Comparison of ENCODE assay signal across 1 cellular context in the genomic region with DNA sequence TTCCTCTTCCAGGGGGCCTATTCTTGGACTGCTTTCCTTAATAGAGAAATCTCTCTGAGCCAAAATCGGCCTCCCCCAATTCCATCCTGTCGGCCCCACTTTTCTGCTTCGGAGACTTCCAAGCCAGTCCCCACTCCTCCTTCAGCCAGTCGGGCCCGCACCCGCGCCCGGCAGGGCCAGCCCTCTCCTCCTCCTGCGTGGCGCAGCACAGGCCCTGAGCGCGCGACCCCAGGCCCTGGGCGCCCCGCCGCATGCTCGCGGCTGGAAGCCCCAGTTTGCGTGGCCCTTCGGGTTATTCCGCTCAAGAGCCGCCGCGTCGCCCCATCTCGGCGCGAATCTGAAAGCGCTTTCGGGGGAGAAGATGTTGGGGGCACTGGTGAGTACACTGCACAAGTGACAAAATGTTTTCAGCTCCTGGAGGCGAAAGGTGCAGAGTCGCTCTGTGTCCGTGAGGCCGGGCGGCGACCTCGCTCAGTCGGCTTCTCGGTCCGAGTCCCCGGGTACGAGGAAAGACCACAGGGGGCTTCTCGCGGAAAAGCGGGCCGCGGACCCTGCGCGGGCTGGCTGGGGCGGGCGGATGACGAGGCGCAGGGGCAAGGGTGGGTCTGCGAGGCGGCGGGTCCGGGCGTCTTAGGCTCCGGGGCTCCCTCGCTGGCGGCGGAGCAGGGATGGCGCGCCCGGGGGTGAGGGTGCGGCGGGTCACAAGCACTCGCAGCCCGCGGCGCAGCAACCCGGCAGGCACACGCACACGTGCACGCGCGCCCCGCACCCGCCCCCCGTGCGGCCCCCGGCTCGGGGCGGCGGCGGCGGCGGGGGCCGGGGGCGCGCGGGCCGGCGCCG.
A peak's percentile ranks its signal among the peaks of the same experiment; 100 is the strongest.
TF ChIP-seq lines count a peak whose summit lies in the region.

Gene IL17D, plus strand, starts transcription at position 755 of the 840 bp plus-strand sequence. CDS start 303 bp downstream, outside the sequence.

TF ChIP-seq in HEK293, 187 proteins besides CTCF, POLR2A, EP300 and RAD21 (continued from another document and continues in another):
- no peak for TF ChIP-seq ZNF596 (tag by site-specific recombination; IDR thresholded peaks at IDR 0.05)
- TF ChIP-seq KLF17 (tag by site-specific recombination; IDR thresholded peaks at IDR 0.05): 0 out of 2 replicates have a peak, but pooled peaks have one; percentile 12
- TF ChIP-seq OSR2 (tag by site-specific recombination; IDR thresholded peaks at IDR 0.05): no peak
- no peak for TF ChIP-seq ZNF664 (tag by site-specific recombination; IDR thresholded peaks at IDR 0.05)
- TF ChIP-seq, protein P1, sequence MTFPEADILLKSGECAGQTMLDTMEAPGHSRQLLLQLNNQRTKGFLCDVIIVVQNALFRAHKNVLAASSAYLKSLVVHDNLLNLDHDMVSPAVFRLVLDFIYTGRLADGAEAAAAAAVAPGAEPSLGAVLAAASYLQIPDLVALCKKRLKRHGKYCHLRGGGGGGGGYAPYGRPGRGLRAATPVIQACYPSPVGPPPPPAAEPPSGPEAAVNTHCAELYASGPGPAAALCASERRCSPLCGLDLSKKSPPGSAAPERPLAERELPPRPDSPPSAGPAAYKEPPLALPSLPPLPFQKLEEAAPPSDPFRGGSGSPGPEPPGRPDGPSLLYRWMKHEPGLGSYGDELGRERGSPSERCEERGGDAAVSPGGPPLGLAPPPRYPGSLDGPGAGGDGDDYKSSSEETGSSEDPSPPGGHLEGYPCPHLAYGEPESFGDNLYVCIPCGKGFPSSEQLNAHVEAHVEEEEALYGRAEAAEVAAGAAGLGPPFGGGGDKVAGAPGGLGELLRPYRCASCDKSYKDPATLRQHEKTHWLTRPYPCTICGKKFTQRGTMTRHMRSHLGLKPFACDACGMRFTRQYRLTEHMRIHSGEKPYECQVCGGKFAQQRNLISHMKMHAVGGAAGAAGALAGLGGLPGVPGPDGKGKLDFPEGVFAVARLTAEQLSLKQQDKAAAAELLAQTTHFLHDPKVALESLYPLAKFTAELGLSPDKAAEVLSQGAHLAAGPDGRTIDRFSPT (tag by site-specific recombination; IDR thresholded peaks at IDR 0.05): no peak
- no peak for TF ChIP-seq SCRT2 (tag by site-specific recombination; IDR thresholded peaks at IDR 0.05)
- peak; percentile 48; the same call in 1 of the 2 replicates for TF ChIP-seq KLF8 (tag by site-specific recombination; IDR thresholded peaks at IDR 0.05)
- peak; percentile 47; the same call in 1 of the 2 replicates for TF ChIP-seq ZXDB (tag by site-specific recombination; IDR thresholded peaks at IDR 0.05)
- no peak for TF ChIP-seq ZNF169 (tag by site-specific recombination; IDR thresholded peaks at IDR 0.05)
- no peak for TF ChIP-seq HOXA7 (CRISPR knock-in tag; IDR thresholded peaks at IDR 0.05; ENCODE audit: borderline replicate concordance)
- TF ChIP-seq ZFP37 (tag by site-specific recombination; IDR thresholded peaks at IDR 0.05): no peak
- TF ChIP-seq REST (tag by site-specific recombination; IDR thresholded peaks at IDR 0.05): no peak
- peak; percentile 40; the same call in 1 of the 2 replicates for TF ChIP-seq GLIS2 (tag by site-specific recombination; IDR thresholded peaks at IDR 0.05)
- TF ChIP-seq OVOL3 (tag by site-specific recombination; IDR thresholded peaks at IDR 0.05): no peak
- peak; percentile 84 for TF ChIP-seq ZNF335 (tag by site-specific recombination; conservative IDR thresholded peaks at IDR 0.05)
- 0 out of 2 replicates have a peak, but pooled peaks have one; percentile 21 for TF ChIP-seq PATZ1 (tag by site-specific recombination; IDR thresholded peaks at IDR 0.05)
- TF ChIP-seq ZBTB20 (tag by site-specific recombination; IDR thresholded peaks at IDR 0.05): peak; percentile 62; the same call in 1 of the 2 replicates
- TF ChIP-seq, protein P2, sequence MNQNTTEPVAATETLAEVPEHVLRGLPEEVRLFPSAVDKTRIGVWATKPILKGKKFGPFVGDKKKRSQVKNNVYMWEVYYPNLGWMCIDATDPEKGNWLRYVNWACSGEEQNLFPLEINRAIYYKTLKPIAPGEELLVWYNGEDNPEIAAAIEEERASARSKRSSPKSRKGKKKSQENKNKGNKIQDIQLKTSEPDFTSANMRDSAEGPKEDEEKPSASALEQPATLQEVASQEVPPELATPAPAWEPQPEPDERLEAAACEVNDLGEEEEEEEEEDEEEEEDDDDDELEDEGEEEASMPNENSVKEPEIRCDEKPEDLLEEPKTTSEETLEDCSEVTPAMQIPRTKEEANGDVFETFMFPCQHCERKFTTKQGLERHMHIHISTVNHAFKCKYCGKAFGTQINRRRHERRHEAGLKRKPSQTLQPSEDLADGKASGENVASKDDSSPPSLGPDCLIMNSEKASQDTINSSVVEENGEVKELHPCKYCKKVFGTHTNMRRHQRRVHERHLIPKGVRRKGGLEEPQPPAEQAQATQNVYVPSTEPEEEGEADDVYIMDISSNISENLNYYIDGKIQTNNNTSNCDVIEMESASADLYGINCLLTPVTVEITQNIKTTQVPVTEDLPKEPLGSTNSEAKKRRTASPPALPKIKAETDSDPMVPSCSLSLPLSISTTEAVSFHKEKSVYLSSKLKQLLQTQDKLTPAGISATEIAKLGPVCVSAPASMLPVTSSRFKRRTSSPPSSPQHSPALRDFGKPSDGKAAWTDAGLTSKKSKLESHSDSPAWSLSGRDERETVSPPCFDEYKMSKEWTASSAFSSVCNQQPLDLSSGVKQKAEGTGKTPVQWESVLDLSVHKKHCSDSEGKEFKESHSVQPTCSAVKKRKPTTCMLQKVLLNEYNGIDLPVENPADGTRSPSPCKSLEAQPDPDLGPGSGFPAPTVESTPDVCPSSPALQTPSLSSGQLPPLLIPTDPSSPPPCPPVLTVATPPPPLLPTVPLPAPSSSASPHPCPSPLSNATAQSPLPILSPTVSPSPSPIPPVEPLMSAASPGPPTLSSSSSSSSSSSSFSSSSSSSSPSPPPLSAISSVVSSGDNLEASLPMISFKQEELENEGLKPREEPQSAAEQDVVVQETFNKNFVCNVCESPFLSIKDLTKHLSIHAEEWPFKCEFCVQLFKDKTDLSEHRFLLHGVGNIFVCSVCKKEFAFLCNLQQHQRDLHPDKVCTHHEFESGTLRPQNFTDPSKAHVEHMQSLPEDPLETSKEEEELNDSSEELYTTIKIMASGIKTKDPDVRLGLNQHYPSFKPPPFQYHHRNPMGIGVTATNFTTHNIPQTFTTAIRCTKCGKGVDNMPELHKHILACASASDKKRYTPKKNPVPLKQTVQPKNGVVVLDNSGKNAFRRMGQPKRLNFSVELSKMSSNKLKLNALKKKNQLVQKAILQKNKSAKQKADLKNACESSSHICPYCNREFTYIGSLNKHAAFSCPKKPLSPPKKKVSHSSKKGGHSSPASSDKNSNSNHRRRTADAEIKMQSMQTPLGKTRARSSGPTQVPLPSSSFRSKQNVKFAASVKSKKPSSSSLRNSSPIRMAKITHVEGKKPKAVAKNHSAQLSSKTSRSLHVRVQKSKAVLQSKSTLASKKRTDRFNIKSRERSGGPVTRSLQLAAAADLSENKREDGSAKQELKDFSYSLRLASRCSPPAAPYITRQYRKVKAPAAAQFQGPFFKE (tag by site-specific recombination; IDR thresholded peaks at IDR 0.05; ENCODE audit: borderline replicate concordance): no peak
- 0 out of 2 replicates have a peak, but pooled peaks have one; percentile 17 for TF ChIP-seq ZBTB48 (tag by site-specific recombination; IDR thresholded peaks at IDR 0.05)
- TF ChIP-seq ZBTB8A (tag by site-specific recombination; IDR thresholded peaks at IDR 0.05): peak; percentile 83
- peak; percentile 92 for TF ChIP-seq ZBTB26 (tag by site-specific recombination; optimal IDR thresholded peaks at IDR 0.05)
- TF ChIP-seq, protein P3, sequence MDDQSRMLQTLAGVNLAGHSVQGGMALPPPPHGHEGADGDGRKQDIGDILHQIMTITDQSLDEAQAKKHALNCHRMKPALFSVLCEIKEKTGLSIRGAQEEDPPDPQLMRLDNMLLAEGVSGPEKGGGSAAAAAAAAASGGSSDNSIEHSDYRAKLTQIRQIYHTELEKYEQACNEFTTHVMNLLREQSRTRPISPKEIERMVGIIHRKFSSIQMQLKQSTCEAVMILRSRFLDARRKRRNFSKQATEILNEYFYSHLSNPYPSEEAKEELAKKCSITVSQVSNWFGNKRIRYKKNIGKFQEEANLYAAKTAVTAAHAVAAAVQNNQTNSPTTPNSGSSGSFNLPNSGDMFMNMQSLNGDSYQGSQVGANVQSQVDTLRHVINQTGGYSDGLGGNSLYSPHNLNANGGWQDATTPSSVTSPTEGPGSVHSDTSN (CRISPR knock-in tag; IDR thresholded peaks at IDR 0.05): no peak
- no peak for TF ChIP-seq ZNF394 (tag by site-specific recombination; IDR thresholded peaks at IDR 0.05; ENCODE audit: borderline replicate concordance)
- peak; percentile 70 for TF ChIP-seq ZIC2 (tag by site-specific recombination; IDR thresholded peaks at IDR 0.05)
- TF ChIP-seq ZNF10 (tag by site-specific recombination; IDR thresholded peaks at IDR 0.05): no peak
- no peak for TF ChIP-seq ZNF114 (tag by site-specific recombination; IDR thresholded peaks at IDR 0.05)
- TF ChIP-seq HOXC10 (CRISPR knock-in tag; IDR thresholded peaks at IDR 0.05): no peak
- no peak for TF ChIP-seq MYNN (tag by site-specific recombination; IDR thresholded peaks at IDR 0.05; ENCODE audit: borderline replicate concordance)
- no peak for TF ChIP-seq ZNF792 (tag by site-specific recombination; IDR thresholded peaks at IDR 0.05)
- no peak for TF ChIP-seq ZNF274 (IDR thresholded peaks at IDR 0.05; ENCODE audit: low read length)
- no peak for TF ChIP-seq ZNF274 (tag by site-specific recombination; IDR thresholded peaks at IDR 0.05; ENCODE audit: borderline replicate concordance)
- TF ChIP-seq ZNF677 (tag by site-specific recombination; IDR thresholded peaks at IDR 0.05): no peak
- TF ChIP-seq ZNF37A (tag by site-specific recombination; IDR thresholded peaks at IDR 0.05): no peak
- TF ChIP-seq KLF7 (tag by site-specific recombination; IDR thresholded peaks at IDR 0.05; ENCODE audit: borderline replicate concordance): no peak
- TF ChIP-seq ZNF121 (tag by site-specific recombination; IDR thresholded peaks at IDR 0.05): peak; percentile 87
- no peak for TF ChIP-seq YY1 (tag by site-specific recombination; IDR thresholded peaks at IDR 0.05)
- TF ChIP-seq ZNF2 (tag by site-specific recombination; IDR thresholded peaks at IDR 0.05): no peak
- no peak for TF ChIP-seq ZNF623 (tag by site-specific recombination; IDR thresholded peaks at IDR 0.05)
- no peak for TF ChIP-seq KLF16 (tag by site-specific recombination; IDR thresholded peaks at IDR 0.05)
